8 cellular contexts compared by ENCODE assay signal in the genomic region with DNA sequence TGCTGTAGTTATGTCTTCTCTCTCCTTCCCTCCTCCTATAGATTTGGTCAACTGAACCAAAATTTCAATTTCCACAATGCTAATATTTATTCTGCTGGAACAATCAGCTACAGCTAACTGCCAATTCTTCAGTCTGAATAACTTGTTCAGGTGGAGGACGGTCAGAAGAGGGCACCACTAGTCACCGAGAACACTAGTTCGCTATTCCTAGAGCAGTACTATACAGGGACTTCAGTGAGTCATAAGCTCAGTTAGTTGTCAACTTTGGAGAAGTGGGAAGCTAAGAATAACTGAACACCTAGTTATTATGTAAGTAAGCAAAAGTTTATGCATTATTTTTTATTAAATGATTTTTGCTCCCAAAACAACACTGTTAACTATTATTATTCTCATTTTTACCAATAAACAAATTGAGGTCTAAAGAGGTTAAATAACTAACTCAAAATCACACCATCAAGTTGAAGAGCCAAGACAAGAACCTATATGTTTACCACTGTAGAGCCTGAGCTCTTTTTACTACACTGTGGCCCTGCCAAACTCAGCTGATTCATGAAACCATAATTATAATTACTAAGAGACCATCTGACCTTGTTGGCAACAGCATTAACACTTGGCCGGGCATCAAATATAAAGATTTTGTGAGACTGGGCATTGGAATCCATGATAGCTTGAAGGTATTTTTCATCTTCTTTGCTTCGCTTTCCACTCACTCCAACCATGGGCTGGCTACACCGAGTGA. TPM values are rescaled to one million over a fixed set of nuclear protein-coding genes. Genes with fewer than 3 reads are reported as not detected.
DNase-seq lines count a peak whose midpoint lies in the region; ATAC-seq and TF ChIP-seq lines count a peak whose summit lies in the region.

No MANE protein-coding gene starts in this region.

- no peaks in the 10 kb centered on the region for H3K27me3 Mint-ChIP-seq in activated naive CD8-positive, alpha-beta T cell treated with anti-CD3 and anti-CD28 coated beads for 36 hours

- H3K4me1 Mint-ChIP-seq in activated naive CD8-positive, alpha-beta T cell treated with anti-CD3 and anti-CD28 coated beads for 36 hours = peaks cover 5% of the 10 kb centered on the region

- ATAC-seq in left cardiac atrium (peak; percentile 93 to 96), sciatic nerve (peak; percentile 89), HG02588 (IDR thresholded peaks at IDR 0.05; ENCODE audit: unreplicated experiment) (no peak)

- CTCF ChIA-PET in HEK293 (lab: Yijun Ruan, JAX) = interaction anchor here (0.5 to 2.5 kb wide), 23 partner anchors 9 to 1223 kb away, joined by 3 to 20 read pairs (median 4); partner anchors contain the start of gene MAML2

- no peak for TF ChIP-seq CTCF in HEK293 (tag by site-specific recombination; IDR thresholded peaks at IDR 0.05)

- no peak overlapping the region for H3K4me3 Mint-ChIP-seq in activated naive CD8-positive, alpha-beta T cell treated with anti-CD3 and anti-CD28 coated beads for 36 hours

- H3K36me3 ChIP-seq in HEK293 (ENCODE audit: control insufficient read depth in 2 of 2, insufficient read depth in 1 of 2, low read length in 2 of 2) = peaks cover 10 to 41% of the 10 kb centered on the region in 2 experiments

- DNase-seq in NCI-H2196 (lab: John Stamatoyannopoulos, UW; ENCODE audit: unreplicated experiment) (peak; percentile 19), NCI-H2196 treated with DMSO at 0.1 percent for 48 hours (lab: John Stamatoyannopoulos, UW; ENCODE audit: unreplicated experiment) (no peak), NCI-H69 (lab: John Stamatoyannopoulos, UW) (peak; percentile 77), left cardiac atrium (peak; percentile 38), sciatic nerve (ENCODE audit: low spot score) (no peak)
- DNase-seq in activated naive CD8-positive, alpha-beta T cell treated with anti-CD3 and anti-CD28 coated beads for 36 hours = peak; percentile 4

- no peaks in the 10 kb centered on the region for H3K9me3 Mint-ChIP-seq in activated naive CD8-positive, alpha-beta T cell treated with anti-CD3 and anti-CD28 coated beads for 36 hours

- H3K27ac ChIP-seq in HEK293 (ENCODE audit: extremely low read depth, low read depth, low read length) = no peak overlapping the region

- H3K4me1 ChIP-seq in HEK293 (ENCODE audit: control insufficient read depth, insufficient read depth, low read length) = no peaks in the 10 kb centered on the region

- no peak overlapping the region for H3K4me3 ChIP-seq in HEK293 (ENCODE audit: low read depth, low read length)

- intact Hi-C loops in left cardiac atrium (cut with DNase I) = loop anchor here in 1 of 2 donors (5.0 kb wide), 2 partner anchors 203 to 493 kb away; partner anchors contain the start of gene MAML2
- intact Hi-C loops in sciatic nerve (cut with DNase I) = loop anchor here (10.0 kb wide), 1 partner anchor 496 kb away; the partner anchor contains the start of gene MAML2

- H3K27ac Mint-ChIP-seq in activated naive CD8-positive, alpha-beta T cell treated with anti-CD3 and anti-CD28 coated beads for 36 hours = no peak overlapping the region

- no peaks in the 10 kb centered on the region for H3K9me3 ChIP-seq in HEK293 (ENCODE audit: control insufficient read depth, insufficient read depth, low read depth, low read length)

- POLR2A ChIA-PET in HEK293 (lab: Yijun Ruan, JAX) = no interaction called here

- H3K36me3 Mint-ChIP-seq in activated naive CD8-positive, alpha-beta T cell treated with anti-CD3 and anti-CD28 coated beads for 36 hours = peaks cover 6% of the 10 kb centered on the region

TF ChIP-seq in HEK293, 187 proteins besides CTCF, POLR2A, EP300 and RAD21:
- TF ChIP-seq ZNF660 (tag by site-specific recombination; IDR thresholded peaks at IDR 0.05) (peak; percentile 46; the same call in 1 of the 2 replicates), ZNF654 (tag by site-specific recombination; IDR thresholded peaks at IDR 0.05; ENCODE audit: low read depth) (peak; percentile 56), ZNF549 (tag by site-specific recombination; IDR thresholded peaks at IDR 0.05) (no peak), ZBTB26 (tag by site-specific recombination; optimal IDR thresholded peaks at IDR 0.05) (no peak), ZNF324 (tag by site-specific recombination; IDR thresholded peaks at IDR 0.05) (no peak), YY1 (tag by site-specific recombination; IDR thresholded peaks at IDR 0.05) (no peak)

RNA-seq across cellular contexts. Expression of gene CEP57, which starts 59.0 kb away (rescaled TPM):
- total RNA-seq in activated naive CD8-positive, alpha-beta T cell treated with anti-CD3 and anti-CD28 coated beads for 36 hours = 100 to 1,000 TPM; 101 to 105 TPM
- total RNA-seq in left cardiac atrium = 10 to 100 TPM; 21.8 to 26.0 TPM
- 48.1 TPM for total RNA-seq in sciatic nerve

RNA-seq across cellular contexts. Expression of gene FAM76B, which starts 59.7 kb away (rescaled TPM):
- 10 to 100 TPM; 46.8 to 49.8 TPM for total RNA-seq in activated naive CD8-positive, alpha-beta T cell treated with anti-CD3 and anti-CD28 coated beads for 36 hours
- total RNA-seq in left cardiac atrium (10 to 100 TPM in 1 of 2 donors, 1 to 10 TPM in 1; 8.0 to 11.4 TPM), sciatic nerve (45.6 TPM)

Comparison
In these comparisons a context has a peak if more than half of its experiments do, and no peak if none do; other contexts are left out.
1. DNase-seq: peak in NCI-H2196 (single experiment), NCI-H69 (single experiment), activated naive CD8-positive, alpha-beta T cell treated with anti-CD3 and anti-CD28 coated beads for 36 hours (single experiment) and left cardiac atrium (single experiment); none in NCI-H2196 treated with DMSO at 0.1 percent for 48 hours (single experiment) and sciatic nerve (single experiment).